Comparison of ENCODE assay signal across 1 cellular context in genomic region chr2:27227501-27227900, GRCh38.
TF ChIP-seq lines count a peak whose summit lies in the region.

No MANE protein-coding gene starts in this region.

TF ChIP-seq in HCT116, 20 proteins besides CTCF, POLR2A, EP300 and RAD21:
- TF ChIP-seq, protein P1, sequence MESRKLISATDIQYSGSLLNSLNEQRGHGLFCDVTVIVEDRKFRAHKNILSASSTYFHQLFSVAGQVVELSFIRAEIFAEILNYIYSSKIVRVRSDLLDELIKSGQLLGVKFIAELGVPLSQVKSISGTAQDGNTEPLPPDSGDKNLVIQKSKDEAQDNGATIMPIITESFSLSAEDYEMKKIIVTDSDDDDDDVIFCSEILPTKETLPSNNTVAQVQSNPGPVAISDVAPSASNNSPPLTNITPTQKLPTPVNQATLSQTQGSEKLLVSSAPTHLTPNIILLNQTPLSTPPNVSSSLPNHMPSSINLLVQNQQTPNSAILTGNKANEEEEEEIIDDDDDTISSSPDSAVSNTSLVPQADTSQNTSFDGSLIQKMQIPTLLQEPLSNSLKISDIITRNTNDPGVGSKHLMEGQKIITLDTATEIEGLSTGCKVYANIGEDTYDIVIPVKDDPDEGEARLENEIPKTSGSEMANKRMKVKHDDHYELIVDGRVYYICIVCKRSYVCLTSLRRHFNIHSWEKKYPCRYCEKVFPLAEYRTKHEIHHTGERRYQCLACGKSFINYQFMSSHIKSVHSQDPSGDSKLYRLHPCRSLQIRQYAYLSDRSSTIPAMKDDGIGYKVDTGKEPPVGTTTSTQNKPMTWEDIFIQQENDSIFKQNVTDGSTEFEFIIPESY (IDR thresholded peaks at IDR 0.05; ENCODE audit: extremely low read depth, insufficient replicate concordance, low read length), result no peak
- TF ChIP-seq ZFX (IDR thresholded peaks at IDR 0.05) (no peak), TCF7L2 (IDR thresholded peaks at IDR 0.05; ENCODE audit: borderline replicate concordance, extremely low read depth, insufficient read depth, insufficient read length) (no peak), EZH2phosphoT487 (IDR thresholded peaks at IDR 0.05; ENCODE audit: borderline replicate concordance) (no peak)
